In the genomic region with DNA sequence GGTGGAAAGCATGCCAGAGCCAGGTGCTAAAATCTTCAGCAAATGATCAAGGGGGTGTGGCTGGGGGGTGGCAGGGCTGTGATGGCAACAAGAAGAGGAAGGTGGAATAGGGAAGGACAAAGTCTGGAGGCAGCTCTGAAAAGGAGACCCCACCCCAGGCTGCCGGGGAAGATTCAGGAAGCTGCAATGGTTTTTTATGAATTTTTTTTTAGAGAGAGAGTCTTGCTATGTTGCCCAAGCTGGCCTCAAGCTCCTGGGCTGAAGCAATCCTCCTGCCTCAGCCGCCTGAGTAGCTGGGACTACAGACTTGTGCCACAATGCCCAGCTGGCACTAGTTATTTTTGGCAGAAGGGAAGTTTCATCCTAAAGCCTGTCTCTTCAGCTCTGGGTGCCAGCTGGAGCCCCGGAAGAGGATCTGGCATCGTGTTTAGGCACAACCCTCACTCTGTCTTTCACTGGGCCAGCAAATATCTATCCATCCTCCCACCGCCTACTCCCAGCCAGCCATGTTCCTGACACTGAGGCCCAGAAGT, we compare ENCODE assay signal across 15 cellular contexts. TPM values are rescaled to one million over a fixed set of nuclear protein-coding genes. Genes with fewer than 3 reads are reported as not detected.
A peak's percentile ranks its signal among the peaks of the same experiment; 100 is the strongest.
DNase-seq lines count a peak whose midpoint lies in the region; ATAC-seq, FAIRE-seq and TF ChIP-seq lines count a peak whose summit lies in the region.
"Had no signal": no experiment of that assay in that cellular context is flagged by ENCODE, and none has a peak within 500 bp of the region (broad histone marks: within the 10 kb centered on the region; RNA-seq: fewer than 3 reads in every experiment).

No MANE protein-coding gene starts in this region.

- H3K27ac ChIP-seq in HepG2 (ENCODE audit: extremely low read length, insufficient read depth, low read length) (no peak overlapping the region), right lobe of liver (no peak overlapping the region), upper lobe of right lung (no peak overlapping the region), OCI-LY7 (ENCODE audit: low read depth, low read length, poor library complexity, severe bottlenecking) (no peak overlapping the region), small intestine (ENCODE audit: low read depth in 1 of 2, low read length in 1 of 2) (no peak overlapping the region)
- H3K27ac ChIP-seq: SK-N-MC had no signal

- H3K4me1 ChIP-seq in HepG2 (ENCODE audit: insufficient read depth, low read length) (peaks cover 69% of the 10 kb centered on the region), right lobe of liver (peaks cover 0 to 51% (median 23%) of the 10 kb centered on the region in 4 donors), upper lobe of right lung (no peaks in the 10 kb centered on the region), OCI-LY7 (ENCODE audit: insufficient read depth, low read length, poor library complexity, severe bottlenecking) (peaks cover 4% of the 10 kb centered on the region), small intestine (ENCODE audit: control insufficient read depth in 2 of 2, insufficient read depth in 1 of 2, low read depth in 1 of 2, low read length in 1 of 2) (no peaks in the 10 kb centered on the region)

- WGBS in HepG2 (ENCODE audit: low lambda C conversion rate), result 38% methylated on average over 5 of the region's 5 CpGs
- 67% methylated on average over 1 of the region's 5 CpGs for WGBS in right lobe of liver (ENCODE audit: insufficient coverage, low coverage, low lambda C conversion rate, missing lambda C conversion rate)
- 36 to 52% (median 49%) methylated on average over 5 of the region's 5 CpGs for WGBS in small intestine, 3 donors

- no peak overlapping the region for H3K9ac ChIP-seq in HepG2 (ENCODE audit: insufficient read depth, low read depth, low read length)

- H3K9me3 ChIP-seq in HepG2 (ENCODE audit: low read length) (no peaks in the 10 kb centered on the region), right lobe of liver (no peaks in the 10 kb centered on the region), upper lobe of right lung (no peaks in the 10 kb centered on the region), OCI-LY7 (ENCODE audit: low read length) (no peaks in the 10 kb centered on the region), small intestine (ENCODE audit: control insufficient read depth, low read depth) (no peaks in the 10 kb centered on the region)

- H3K4me2 ChIP-seq in HepG2 (ENCODE audit: low read depth, low read length) (no peak overlapping the region), OCI-LY7 (ENCODE audit: low read length) (no peak overlapping the region)

- no peaks in the 10 kb centered on the region for H3K9me2 ChIP-seq in OCI-LY7 (ENCODE audit: insufficient read depth, low read length)

- TF ChIP-seq EP300 in HepG2 (IDR thresholded peaks at IDR 0.05; ENCODE audit: low read depth in 2 of 2, low read length in 2 of 2), result no peak
- TF ChIP-seq EP300 in HepG2 (CRISPR knock-in tag; IDR thresholded peaks at IDR 0.05; ENCODE audit: borderline replicate concordance), result no peak

- ATAC-seq in HepG2 (no peak), right lobe of liver (no peak), upper lobe of right lung (peak; percentile 47)
- ATAC-seq: K562; naive thymus-derived CD8-positive, alpha-beta T cell had no signal

- intact Hi-C loops in HepG2 (cut with micrococcal nuclease; ENCODE audit: unreplicated experiment), result loop anchor here (5.0 to 10.0 kb wide), 2 partner anchors 55 to 198 kb away; a partner anchor contains a TSS
- intact Hi-C loops in right lobe of liver (cut with DNase I), result no loop called here
- intact Hi-C loops in upper lobe of right lung (cut with DNase I), result no loop called here
- intact Hi-C loops in OCI-LY7 (cut with micrococcal nuclease; ENCODE audit: unreplicated experiment), result no loop called here

- no peaks in the 10 kb centered on the region for H3K79me2 ChIP-seq in HepG2 (ENCODE audit: insufficient read depth, low read length)
- H3K79me2 ChIP-seq in OCI-LY7 (ENCODE audit: insufficient read depth, low read depth, low read length), result no peaks in the 10 kb centered on the region

- DNase-seq in HepG2 (ENCODE audit: low spot score), result no peak
- no peak for DNase-seq in right lobe of liver
- peak; percentile 78 for DNase-seq in cerebellum (ENCODE audit: low spot score)
- DNase-seq in middle frontal gyrus (ENCODE audit: extremely low spot score, low spot score), result peak; percentile 16
- DNase-seq in upper lobe of right lung, result no peak
- DNase-seq in OCI-LY7 (ENCODE audit: low spot score), result no peak
- DNase-seq in COR-L47 (lab: John Stamatoyannopoulos, UW), result no peak
- DNase-seq in small intestine, result no peak
- DNase-seq: activated CD4-positive, alpha-beta T cell treated with anti-CD3 and anti-CD28 coated beads, Interleukin-2, amount 50 U/mL, for 1 hour; effector memory CD4-positive, alpha-beta T cell; EL; naive thymus-derived CD8-positive, alpha-beta T cell; NCI-H1092 treated with DMSO at 0.1 percent for 48 hours had no signal

- H3K27me3 ChIP-seq in HepG2 (ENCODE audit: control insufficient read depth in 1 of 2, insufficient read depth in 2 of 2, low read length in 2 of 2), result 0 out of 5 replicates have a peak, but pooled peaks cover 0 to 3% of the 10 kb centered on the region in 2 experiments
- no peaks in the 10 kb centered on the region for H3K27me3 ChIP-seq in right lobe of liver
- no peaks in the 10 kb centered on the region for H3K27me3 ChIP-seq in upper lobe of right lung
- H3K27me3 ChIP-seq in small intestine (ENCODE audit: control insufficient read depth in 2 of 2, insufficient read depth in 2 of 2, low read length in 2 of 2), result no peaks in the 10 kb centered on the region

- no peak for TF ChIP-seq CTCF in HepG2 (CRISPR knock-in tag; IDR thresholded peaks at IDR 0.05)
- no peak for TF ChIP-seq CTCF in right lobe of liver (IDR thresholded peaks at IDR 0.05)
- TF ChIP-seq CTCF in upper lobe of right lung (IDR thresholded peaks at IDR 0.05), result no peak
- no peak for TF ChIP-seq CTCF in OCI-LY7 (conservative IDR thresholded peaks at IDR 0.05; ENCODE audit: low read length)

- FAIRE-seq in HepG2 (lab: Jason Lieb, UNC) (no peak), small intestine (lab: Jason Lieb, UNC) (no peak)
- FAIRE-seq: K562 had no signal

- H2AFZ ChIP-seq in HepG2 (ENCODE audit: low read length) (no peak overlapping the region), OCI-LY7 (ENCODE audit: low read length) (no peak overlapping the region)

- no peaks in the 10 kb centered on the region for H4K20me1 ChIP-seq in HepG2 (ENCODE audit: insufficient read depth, low read length)
- H4K20me1 ChIP-seq in OCI-LY7 (ENCODE audit: insufficient read depth, low read length), result no peaks in the 10 kb centered on the region

- no peak overlapping the region for H3K4me3 ChIP-seq in HepG2 (replicated peaks in 1 of 3; ENCODE audit: insufficient read depth in 1 of 3, low read depth in 2 of 3, low read length in 3 of 3)
- no peak overlapping the region for H3K4me3 ChIP-seq in right lobe of liver
- no peak overlapping the region for H3K4me3 ChIP-seq in upper lobe of right lung
- H3K4me3 ChIP-seq in OCI-LY7 (ENCODE audit: low read depth, low read length, poor library complexity, severe bottlenecking), result no peak overlapping the region
- no peak overlapping the region for H3K4me3 ChIP-seq in small intestine (ENCODE audit: low read depth in 1 of 2, low read length in 2 of 2)
- H3K4me3 ChIP-seq: K562, SK-N-MC had no signal

- TF ChIP-seq POLR2A in HepG2 (IDR thresholded peaks at IDR 0.05; ENCODE audit: insufficient read depth in 1 of 2, low read depth in 2 of 2, low read length in 2 of 2) (no peak), right lobe of liver (IDR thresholded peaks at IDR 0.05) (no peak)

- CTCF ChIA-PET in HepG2 (lab: Yijun Ruan, JAX; ENCODE audit: low intra/inter-chr PET ratio, low total read pairs), result interaction anchor here (0.7 kb wide), 1 partner anchor 12 kb away, joined by 3 read pairs; no protein-coding TSS in a partner anchor
- CTCF ChIA-PET in OCI-LY7 (lab: Charles Lee; ENCODE audit: unreplicated experiment), result interaction anchor here (1.1 kb wide), 1 partner anchor 309 kb away, joined by 3 read pairs; no protein-coding TSS in a partner anchor

- in situ Hi-C loops in HepG2 (cut with HindIII; ENCODE audit: extremely low pct_ligation_motif_present, low pct_unique_long_range_greater_than_20kb), result no loop called here

- no TSS peak for BruUV-seq in HepG2 (replicated peaks; lab: Mats Ljungman, UMichigan)
- no TSS peak for BruUV-seq in OCI-LY7 (replicated peaks; lab: Mats Ljungman, UMichigan)

- H3K36me3 ChIP-seq in HepG2 (replicated peaks in 1 of 2; ENCODE audit: control insufficient read depth in 1 of 2, insufficient read depth in 2 of 2, low read length in 2 of 2), result no peaks in the 10 kb centered on the region
- no peaks in the 10 kb centered on the region for H3K36me3 ChIP-seq in right lobe of liver
- H3K36me3 ChIP-seq in upper lobe of right lung, result no peaks in the 10 kb centered on the region
- no peaks in the 10 kb centered on the region for H3K36me3 ChIP-seq in OCI-LY7 (ENCODE audit: insufficient read depth, low read length)
- H3K36me3 ChIP-seq in small intestine (ENCODE audit: control insufficient read depth in 2 of 2, insufficient read depth in 2 of 2, low read length in 2 of 2), result no peaks in the 10 kb centered on the region

- no peak for TF ChIP-seq RAD21 in HepG2 (CRISPR knock-in tag; IDR thresholded peaks at IDR 0.05)

- POLR2A ChIA-PET in HepG2 (lab: Yijun Ruan, JAX) (no interaction called here), OCI-LY7 (lab: Charles Lee) (no interaction called here)

RNA-seq across cellular contexts. Expression of a gene that starts 1.4 kb away (rescaled TPM):
- 2.3 and 6.6 TPM in 2 replicates for total RNA-seq in HepG2 (2016; rRNA removed; fragmentation: Illumina TruSeq; extraction: Trizol)
- total RNA-seq in HepG2 (2016; cell fraction: cytosol; rRNA removed; fragmentation: Illumina TruSeq; extraction: Trizol; ENCODE audit: low read depth), result 1.0 and 1.6 TPM in 2 replicates
- total RNA-seq in HepG2 (2016; cell fraction: insoluble cytoplasmic fraction; rRNA removed; fragmentation: Illumina TruSeq; extraction: Trizol), result 2.2 and 6.6 TPM in 2 replicates
- total RNA-seq in HepG2 (2016; cell fraction: membrane; rRNA removed; fragmentation: Illumina TruSeq; extraction: Trizol), result 1.1 and 1.5 TPM in 2 replicates
- 7.5 and 8.8 TPM in 2 replicates for total RNA-seq in HepG2 (2016; cell fraction: nucleus; rRNA removed; fragmentation: Illumina TruSeq; extraction: Trizol)
- 17.4 and 18.1 TPM in 2 replicates for polyA plus RNA-seq in HepG2 (2011; rRNA removed)
- 6.7 and 8.6 TPM in 2 replicates for polyA plus RNA-seq in HepG2 (2011; cell fraction: cytosol; rRNA removed)
- 92.0 and 127 TPM in 2 replicates for polyA plus RNA-seq in HepG2 (2011; cell fraction: nucleus; rRNA removed)
- 8.9 and 16.9 TPM in 2 replicates for polyA plus RNA-seq in HepG2 (2012)
- polyA plus RNA-seq in HepG2 (2016; cell fraction: cytosol; fragmentation: Illumina TruSeq; extraction: Trizol; ENCODE audit: low read depth), result 0.78 and 0.88 TPM in 2 replicates
- polyA plus RNA-seq in HepG2 (2016; cell fraction: insoluble cytoplasmic fraction; fragmentation: Illumina TruSeq; extraction: Trizol; ENCODE audit: low read depth), result 1.7 and 1.9 TPM in 2 replicates
- 1.1 and 1.7 TPM in 2 replicates for polyA plus RNA-seq in HepG2 (2016; cell fraction: membrane; fragmentation: Illumina TruSeq; extraction: Trizol; ENCODE audit: low read depth)
- polyA plus RNA-seq in HepG2 (2016; cell fraction: nucleus; fragmentation: Illumina TruSeq; extraction: Trizol; ENCODE audit: insufficient read depth, low read depth), result 17.9 and 18.5 TPM in 2 replicates
- polyA minus RNA-seq in HepG2 (2011; rRNA and poly(A)+ RNA removed; ENCODE audit: low replicate concordance), result 11.2 and 24.1 TPM in 2 replicates
- 3.3 and 3.6 TPM in 2 replicates for polyA minus RNA-seq in HepG2 (2011; cell fraction: cytosol; rRNA and poly(A)+ RNA removed)
- polyA minus RNA-seq in HepG2 (2011; cell fraction: nucleus; rRNA and poly(A)+ RNA removed), result 30.0 and 30.8 TPM in 2 replicates
- 10 to 100 TPM; 19.1 to 82.4 (median 35.9) TPM for total RNA-seq in right lobe of liver
- total RNA-seq in cerebellum, result 1.5 TPM
- total RNA-seq in upper lobe of right lung, result 3.4 TPM
- 1.7 and 2.7 TPM in 2 replicates for total RNA-seq in OCI-LY7 (2014; rRNA removed; shearing (Covaris generic))
- total RNA-seq in OCI-LY7 (2022), result 1.4 and 1.9 TPM in 2 replicates
- polyA plus RNA-seq in small intestine, result 10 to 100 TPM; 14.6 to 36.0 (median 28.1) TPM
- polyA plus RNA-seq: naive thymus-derived CD8-positive, alpha-beta T cell had no signal

RNA-seq across cellular contexts. Expression of a gene that starts 24.4 kb away (rescaled TPM):
- 35.1 and 63.8 TPM in 2 replicates for total RNA-seq in HepG2 (2016; rRNA removed; fragmentation: Illumina TruSeq; extraction: Trizol)
- total RNA-seq in HepG2 (2016; cell fraction: cytosol; rRNA removed; fragmentation: Illumina TruSeq; extraction: Trizol; ENCODE audit: low read depth), result 12.7 and 15.0 TPM in 2 replicates
- total RNA-seq in HepG2 (2016; cell fraction: insoluble cytoplasmic fraction; rRNA removed; fragmentation: Illumina TruSeq; extraction: Trizol), result 29.8 and 64.2 TPM in 2 replicates
- total RNA-seq in HepG2 (2016; cell fraction: membrane; rRNA removed; fragmentation: Illumina TruSeq; extraction: Trizol), result 28.1 and 29.2 TPM in 2 replicates
- 66.6 and 67.9 TPM in 2 replicates for total RNA-seq in HepG2 (2016; cell fraction: nucleus; rRNA removed; fragmentation: Illumina TruSeq; extraction: Trizol)
- polyA plus RNA-seq in HepG2 (2011; rRNA removed), result 50.6 and 69.7 TPM in 2 replicates
- 53.6 and 111 TPM in 2 replicates for polyA plus RNA-seq in HepG2 (2011; cell fraction: cytosol; rRNA removed)
- polyA plus RNA-seq in HepG2 (2011; cell fraction: nucleus; rRNA removed), result 91.0 and 105 TPM in 2 replicates
- 35.0 and 38.8 TPM in 2 replicates for polyA plus RNA-seq in HepG2 (2012)
- 8.2 and 8.4 TPM in 2 replicates for polyA plus RNA-seq in HepG2 (2016; cell fraction: cytosol; fragmentation: Illumina TruSeq; extraction: Trizol; ENCODE audit: low read depth)
- 34.3 and 41.4 TPM in 2 replicates for polyA plus RNA-seq in HepG2 (2016; cell fraction: insoluble cytoplasmic fraction; fragmentation: Illumina TruSeq; extraction: Trizol; ENCODE audit: low read depth)
- 23.2 and 23.5 TPM in 2 replicates for polyA plus RNA-seq in HepG2 (2016; cell fraction: membrane; fragmentation: Illumina TruSeq; extraction: Trizol; ENCODE audit: low read depth)
- 90.2 and 93.4 TPM in 2 replicates for polyA plus RNA-seq in HepG2 (2016; cell fraction: nucleus; fragmentation: Illumina TruSeq; extraction: Trizol; ENCODE audit: insufficient read depth, low read depth)
- 57.1 and 105 TPM in 2 replicates for polyA minus RNA-seq in HepG2 (2011; rRNA and poly(A)+ RNA removed; ENCODE audit: low replicate concordance)
- 38.1 and 44.7 TPM in 2 replicates for polyA minus RNA-seq in HepG2 (2011; cell fraction: cytosol; rRNA and poly(A)+ RNA removed)
- polyA minus RNA-seq in HepG2 (2011; cell fraction: nucleus; rRNA and poly(A)+ RNA removed), result 58.2 and 81.7 TPM in 2 replicates
- 100 to 1,000 TPM; 226 to 357 (median 263) TPM for total RNA-seq in right lobe of liver
- 32.0 TPM for total RNA-seq in cerebellum
- total RNA-seq in upper lobe of right lung, result 35.8 TPM
- 18.5 and 29.6 TPM in 2 replicates for total RNA-seq in OCI-LY7 (2014; rRNA removed; shearing (Covaris generic))
- 27.6 and 30.7 TPM in 2 replicates for total RNA-seq in OCI-LY7 (2022)
- 100 to 1,000 TPM; 254 to 337 (median 333) TPM for polyA plus RNA-seq in small intestine

RNA-seq across cellular contexts. Expression of a gene that starts 25.5 kb away (rescaled TPM):
- total RNA-seq in HepG2 (2016; rRNA removed; fragmentation: Illumina TruSeq; extraction: Trizol), result 157 and 174 TPM in 2 replicates
- 112 and 125 TPM in 2 replicates for total RNA-seq in HepG2 (2016; cell fraction: cytosol; rRNA removed; fragmentation: Illumina TruSeq; extraction: Trizol; ENCODE audit: low read depth)
- 157 and 172 TPM in 2 replicates for total RNA-seq in HepG2 (2016; cell fraction: insoluble cytoplasmic fraction; rRNA removed; fragmentation: Illumina TruSeq; extraction: Trizol)
- total RNA-seq in HepG2 (2016; cell fraction: membrane; rRNA removed; fragmentation: Illumina TruSeq; extraction: Trizol), result 121 and 136 TPM in 2 replicates
- 52.6 and 58.0 TPM in 2 replicates for total RNA-seq in HepG2 (2016; cell fraction: nucleus; rRNA removed; fragmentation: Illumina TruSeq; extraction: Trizol)
- 293 and 323 TPM in 2 replicates for polyA plus RNA-seq in HepG2 (2011; rRNA removed)
- 297 and 385 TPM in 2 replicates for polyA plus RNA-seq in HepG2 (2011; cell fraction: cytosol; rRNA removed)
- polyA plus RNA-seq in HepG2 (2011; cell fraction: nucleus; rRNA removed), result 155 and 174 TPM in 2 replicates
- polyA plus RNA-seq in HepG2 (2012), result 123 and 148 TPM in 2 replicates
- 115 and 148 TPM in 2 replicates for polyA plus RNA-seq in HepG2 (2016; cell fraction: cytosol; fragmentation: Illumina TruSeq; extraction: Trizol; ENCODE audit: low read depth)
- 172 and 184 TPM in 2 replicates for polyA plus RNA-seq in HepG2 (2016; cell fraction: insoluble cytoplasmic fraction; fragmentation: Illumina TruSeq; extraction: Trizol; ENCODE audit: low read depth)
- 126 and 141 TPM in 2 replicates for polyA plus RNA-seq in HepG2 (2016; cell fraction: membrane; fragmentation: Illumina TruSeq; extraction: Trizol; ENCODE audit: low read depth)
- 111 and 112 TPM in 2 replicates for polyA plus RNA-seq in HepG2 (2016; cell fraction: nucleus; fragmentation: Illumina TruSeq; extraction: Trizol; ENCODE audit: insufficient read depth, low read depth)
- polyA minus RNA-seq in HepG2 (2011; rRNA and poly(A)+ RNA removed; ENCODE audit: low replicate concordance), result 172 and 255 TPM in 2 replicates
- 61.5 and 83.0 TPM in 2 replicates for polyA minus RNA-seq in HepG2 (2011; cell fraction: cytosol; rRNA and poly(A)+ RNA removed)
- polyA minus RNA-seq in HepG2 (2011; cell fraction: nucleus; rRNA and poly(A)+ RNA removed), result 19.1 and 27.6 TPM in 2 replicates
- 100 to 1,000 TPM in 2 of 6 experiments, 10 to 100 TPM in 4; 40.6 to 111 (median 47.4) TPM for total RNA-seq in right lobe of liver
- total RNA-seq in cerebellum, result 60.5 TPM
- 69.4 TPM for total RNA-seq in upper lobe of right lung
- total RNA-seq in OCI-LY7 (2014; rRNA removed; shearing (Covaris generic)), result 132 and 133 TPM in 2 replicates
- 76.4 and 78.3 TPM in 2 replicates for total RNA-seq in OCI-LY7 (2022)
- 100 to 1,000 TPM; 219 to 274 (median 245) TPM for polyA plus RNA-seq in small intestine

RNA-seq across cellular contexts. Expression of a gene that starts 28.7 kb away (rescaled TPM):
- total RNA-seq in HepG2 (2016; rRNA removed; fragmentation: Illumina TruSeq; extraction: Trizol) (0.09 TPM in 1 of 2 replicates, not detected in the other), right lobe of liver (10 to 100 TPM in 4 of 6 experiments, 1 to 10 TPM in 2; 5.2 to 54.7 (median 15.3) TPM), cerebellum (16.6 TPM), upper lobe of right lung (13.3 TPM), OCI-LY7 (2022) (0.38 and 0.41 TPM in 2 replicates)
- total RNA-seq in HepG2 (2016; cell fraction: cytosol; rRNA removed; fragmentation: Illumina TruSeq; extraction: Trizol; ENCODE audit: low read depth), result not detected in 2 replicates
- not detected in 2 replicates for total RNA-seq in HepG2 (2016; cell fraction: insoluble cytoplasmic fraction; rRNA removed; fragmentation: Illumina TruSeq; extraction: Trizol)
- total RNA-seq in HepG2 (2016; cell fraction: membrane; rRNA removed; fragmentation: Illumina TruSeq; extraction: Trizol), result not detected in 2 replicates
- total RNA-seq in HepG2 (2016; cell fraction: nucleus; rRNA removed; fragmentation: Illumina TruSeq; extraction: Trizol), result 0.43 TPM in 1 of 2 replicates, not detected in the other
- polyA plus RNA-seq in HepG2 (2011; rRNA removed) (0.17 and 0.18 TPM in 2 replicates), small intestine (10 to 100 TPM in 1 of 3 donors, 1 to 10 TPM in 2; 4.8 to 15.9 (median 5.1) TPM)
- polyA plus RNA-seq in HepG2 (2011; cell fraction: cytosol; rRNA removed), result not detected in 2 replicates
- polyA plus RNA-seq in HepG2 (2011; cell fraction: nucleus; rRNA removed), result 1.1 and 1.3 TPM in 2 replicates
- 0.19 and 0.28 TPM in 2 replicates for polyA plus RNA-seq in HepG2 (2012)
- not detected in 2 replicates for polyA plus RNA-seq in HepG2 (2016; cell fraction: cytosol; fragmentation: Illumina TruSeq; extraction: Trizol; ENCODE audit: low read depth)
- not detected in 2 replicates for polyA plus RNA-seq in HepG2 (2016; cell fraction: insoluble cytoplasmic fraction; fragmentation: Illumina TruSeq; extraction: Trizol; ENCODE audit: low read depth)
- polyA plus RNA-seq in HepG2 (2016; cell fraction: membrane; fragmentation: Illumina TruSeq; extraction: Trizol; ENCODE audit: low read depth), result not detected in 2 replicates
- 0.24 TPM in 1 of 2 replicates, not detected in the other for polyA plus RNA-seq in HepG2 (2016; cell fraction: nucleus; fragmentation: Illumina TruSeq; extraction: Trizol; ENCODE audit: insufficient read depth, low read depth)
- 0.72 TPM in 1 of 2 replicates, not detected in the other for polyA minus RNA-seq in HepG2 (2011; rRNA and poly(A)+ RNA removed; ENCODE audit: low replicate concordance)
- polyA minus RNA-seq in HepG2 (2011; cell fraction: cytosol; rRNA and poly(A)+ RNA removed), result not detected in 2 replicates
- 0.13 TPM in 1 of 2 replicates, not detected in the other for polyA minus RNA-seq in HepG2 (2011; cell fraction: nucleus; rRNA and poly(A)+ RNA removed)
- total RNA-seq in OCI-LY7 (2014; rRNA removed; shearing (Covaris generic)), result 0.47 and 2.0 TPM in 2 replicates

RNA-seq across cellular contexts. Expression of a gene that starts 34.4 kb away (rescaled TPM):
- total RNA-seq in HepG2 (2016; rRNA removed; fragmentation: Illumina TruSeq; extraction: Trizol), result 0.80 and 1.0 TPM in 2 replicates
- total RNA-seq in HepG2 (2016; cell fraction: cytosol; rRNA removed; fragmentation: Illumina TruSeq; extraction: Trizol; ENCODE audit: low read depth), result not detected in 2 replicates
- total RNA-seq in HepG2 (2016; cell fraction: insoluble cytoplasmic fraction; rRNA removed; fragmentation: Illumina TruSeq; extraction: Trizol), result 0.49 and 1.3 TPM in 2 replicates
- 0.21 and 0.34 TPM in 2 replicates for total RNA-seq in HepG2 (2016; cell fraction: membrane; rRNA removed; fragmentation: Illumina TruSeq; extraction: Trizol)
- total RNA-seq in HepG2 (2016; cell fraction: nucleus; rRNA removed; fragmentation: Illumina TruSeq; extraction: Trizol), result 0.68 and 0.75 TPM in 2 replicates
- 1.1 TPM in 2 replicates for polyA plus RNA-seq in HepG2 (2011; rRNA removed)
- 0.95 and 1.5 TPM in 2 replicates for polyA plus RNA-seq in HepG2 (2011; cell fraction: cytosol; rRNA removed)
- 2.5 and 3.2 TPM in 2 replicates for polyA plus RNA-seq in HepG2 (2011; cell fraction: nucleus; rRNA removed)
- 0.30 and 0.93 TPM in 2 replicates for polyA plus RNA-seq in HepG2 (2012)
- 0.19 and 0.25 TPM in 2 replicates for polyA plus RNA-seq in HepG2 (2016; cell fraction: cytosol; fragmentation: Illumina TruSeq; extraction: Trizol; ENCODE audit: low read depth)
- polyA plus RNA-seq in HepG2 (2016; cell fraction: insoluble cytoplasmic fraction; fragmentation: Illumina TruSeq; extraction: Trizol; ENCODE audit: low read depth), result 0.72 and 1.1 TPM in 2 replicates
- 0.26 and 0.29 TPM in 2 replicates for polyA plus RNA-seq in HepG2 (2016; cell fraction: membrane; fragmentation: Illumina TruSeq; extraction: Trizol; ENCODE audit: low read depth)
- 1.2 and 1.5 TPM in 2 replicates for polyA plus RNA-seq in HepG2 (2016; cell fraction: nucleus; fragmentation: Illumina TruSeq; extraction: Trizol; ENCODE audit: insufficient read depth, low read depth)
- polyA minus RNA-seq in HepG2 (2011; rRNA and poly(A)+ RNA removed; ENCODE audit: low replicate concordance), result 0.16 and 1.7 TPM in 2 replicates
- polyA minus RNA-seq in HepG2 (2011; cell fraction: cytosol; rRNA and poly(A)+ RNA removed), result 1.1 TPM in 1 of 2 replicates, not detected in the other
- polyA minus RNA-seq in HepG2 (2011; cell fraction: nucleus; rRNA and poly(A)+ RNA removed), result 0.37 and 0.90 TPM in 2 replicates
- total RNA-seq in right lobe of liver, result 1 to 10 TPM in 3 of 6 experiments, under 1 TPM in 2, not detected in 1; 0.51 to 7.7 (median 3.0) TPM
- total RNA-seq in cerebellum, result 1.1 TPM
- 11.1 TPM for total RNA-seq in upper lobe of right lung
- total RNA-seq in OCI-LY7 (2014; rRNA removed; shearing (Covaris generic)), result 0.09 TPM in 1 of 2 replicates, not detected in the other
- total RNA-seq in OCI-LY7 (2022), result not detected in 2 replicates
- polyA plus RNA-seq in small intestine, result 10 to 100 TPM in 1 of 3 donors, 1 to 10 TPM in 2; 2.2 to 10.9 (median 4.9) TPM
- polyA plus RNA-seq: naive thymus-derived CD8-positive, alpha-beta T cell had no signal

Comparison
In these comparisons a context has a peak if more than half of its experiments do, and no peak if none do; other contexts are left out.
1. DNase-seq: peak in cerebellum (single experiment) and middle frontal gyrus (single experiment); none in HepG2 (single experiment), right lobe of liver (0 of 3), upper lobe of right lung (single experiment), OCI-LY7 (single experiment), COR-L47 (single experiment) and small intestine (single experiment).